In genomic region chr12:95884998-95885397, GRCh38 we compare ENCODE assay signal across 13 cellular contexts. TPM values are rescaled to one million over a fixed set of nuclear protein-coding genes. Genes with fewer than 3 reads are reported as not detected.
"Had no signal": no experiment of that assay in that cellular context is flagged by ENCODE, and none has a peak within 500 bp of the region (broad histone marks: within the 10 kb centered on the region; RNA-seq: fewer than 3 reads in every experiment).

No MANE protein-coding gene starts in this region.

- H3K27ac ChIP-seq: ascending aorta, colonic mucosa, pancreas had no signal

- DNase-seq: activated CD4-positive, alpha-beta memory T cell treated with anti-CD3 and anti-CD28 coated beads for 36 hours; caudate nucleus; colonic mucosa; effector memory CD4-positive, alpha-beta T cell; left lung; midbrain; pancreas; retina; small intestine; SW 1271; uterus had no signal

- H3K4me3 ChIP-seq: ascending aorta, colonic mucosa, left lung, pancreas, uterus had no signal

- H3K4me1 ChIP-seq: ascending aorta, colonic mucosa, left lung, pancreas, uterus had no signal

- H3K9me3 ChIP-seq: ascending aorta, colonic mucosa, pancreas, uterus had no signal

- H3K27me3 ChIP-seq: ascending aorta, colonic mucosa, left lung, pancreas, uterus had no signal

- H3K36me3 ChIP-seq: ascending aorta, colonic mucosa, left lung, pancreas, uterus had no signal

- ATAC-seq: left lung, pancreas had no signal

RNA-seq across cellular contexts. Expression of gene SNRPF, which starts 26.2 kb away (rescaled TPM):
- total RNA-seq: ascending aorta had no signal

RNA-seq across cellular contexts. Expression of gene CCDC38, which starts 57.4 kb away (rescaled TPM):
- total RNA-seq: ascending aorta, colonic mucosa, pancreas had no signal

RNA-seq across cellular contexts. Expression of gene AMDHD1, which starts 58.1 kb away (rescaled TPM):
- total RNA-seq: epithelial cell of proximal tubule had no signal
